1 cellular context compared by ENCODE assay signal in the genomic region with DNA sequence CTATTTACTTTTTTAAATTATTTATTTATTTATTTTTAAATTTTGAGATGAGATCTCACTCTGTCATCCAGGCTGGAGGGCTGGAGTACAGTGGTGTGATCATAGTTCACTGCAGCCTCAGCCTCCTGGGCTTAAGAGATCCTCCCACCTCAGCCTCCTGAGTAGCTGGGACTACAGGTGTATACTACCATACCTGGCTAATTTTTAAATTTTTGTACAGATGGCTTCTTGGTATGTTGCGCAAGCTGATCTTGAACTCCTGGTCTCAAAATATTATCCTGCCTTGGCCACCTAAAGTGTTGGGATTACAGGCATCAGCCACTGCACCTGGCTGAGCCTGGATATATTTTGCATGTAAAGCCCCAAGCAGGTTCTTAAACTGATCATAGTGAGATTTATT.
A peak's percentile ranks its signal among the peaks of the same experiment; 100 is the strongest.
TF ChIP-seq lines count a peak whose summit lies in the region.

No MANE protein-coding gene starts in this region.

TF ChIP-seq in HepG2, 621 proteins besides CTCF, POLR2A, EP300 and RAD21:
- TF ChIP-seq, protein P1, sequence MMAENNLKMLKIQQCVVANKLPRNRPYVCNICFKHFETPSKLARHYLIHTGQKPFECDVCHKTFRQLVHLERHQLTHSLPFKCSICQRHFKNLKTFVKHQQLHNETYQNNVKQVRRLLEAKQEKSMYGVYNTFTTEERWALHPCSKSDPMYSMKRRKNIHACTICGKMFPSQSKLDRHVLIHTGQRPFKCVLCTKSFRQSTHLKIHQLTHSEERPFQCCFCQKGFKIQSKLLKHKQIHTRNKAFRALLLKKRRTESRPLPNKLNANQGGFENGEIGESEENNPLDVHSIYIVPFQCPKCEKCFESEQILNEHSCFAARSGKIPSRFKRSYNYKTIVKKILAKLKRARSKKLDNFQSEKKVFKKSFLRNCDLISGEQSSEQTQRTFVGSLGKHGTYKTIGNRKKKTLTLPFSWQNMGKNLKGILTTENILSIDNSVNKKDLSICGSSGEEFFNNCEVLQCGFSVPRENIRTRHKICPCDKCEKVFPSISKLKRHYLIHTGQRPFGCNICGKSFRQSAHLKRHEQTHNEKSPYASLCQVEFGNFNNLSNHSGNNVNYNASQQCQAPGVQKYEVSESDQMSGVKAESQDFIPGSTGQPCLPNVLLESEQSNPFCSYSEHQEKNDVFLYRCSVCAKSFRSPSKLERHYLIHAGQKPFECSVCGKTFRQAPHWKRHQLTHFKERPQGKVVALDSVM (CRISPR knock-in tag; IDR thresholded peaks at IDR 0.05), result peak; percentile 90
- TF ChIP-seq CEBPB (IDR thresholded peaks at IDR 0.05; ENCODE audit: borderline replicate concordance, low read depth, low read length) (peak; percentile 31; the same call in 1 of the 2 replicates), CENPX (CRISPR knock-in tag; IDR thresholded peaks at IDR 0.05) (no peak)
